In genomic region chr13:48490241-48490640, GRCh38 we compare ENCODE assay signal across 22 cellular contexts. TPM values are rescaled to one million over a fixed set of nuclear protein-coding genes. Genes with fewer than 3 reads are reported as not detected.
DNase-seq lines count a peak whose midpoint lies in the region; TF ChIP-seq lines count a peak whose summit lies in the region.
"Had no signal": no experiment of that assay in that cellular context is flagged by ENCODE, and none has a peak within 500 bp of the region (broad histone marks: within the 10 kb centered on the region; RNA-seq: fewer than 3 reads in every experiment).

No MANE protein-coding gene starts in this region.

- H3K9me3 ChIP-seq in SU-DHL-6 (ENCODE audit: insufficient read depth, low read length) (no peaks in the 10 kb centered on the region), muscle layer of duodenum (ENCODE audit: control insufficient read depth in 1 of 2, low read length in 2 of 2) (no peaks in the 10 kb centered on the region)
- H3K9me3 ChIP-seq: MG63, tibial artery had no signal

- CTCF ChIA-PET in activated CD4-positive, alpha-beta memory T cell treated with anti-CD3 and anti-CD28 coated beads for 36 hours (lab: Charles Lee): interaction anchor here (1.0 kb wide), 1 partner anchor 90 kb away, joined by 3 read pairs; no protein-coding TSS in a partner anchor
- CTCF ChIA-PET in activated CD4-positive, alpha-beta memory T cell treated with anti-CD3 and anti-CD28 coated beads, Interleukin-2, amount 10 ng/mL, durations not matched to agents 7 days and 5 days (lab: Charles Lee): no interaction called here
- CTCF ChIA-PET in Calu3 (lab: Charles Lee): no interaction called here

- POLR2A ChIA-PET in activated CD4-positive, alpha-beta memory T cell treated with anti-CD3 and anti-CD28 coated beads for 36 hours (lab: Charles Lee): no interaction called here
- POLR2A ChIA-PET in activated CD4-positive, alpha-beta memory T cell treated with anti-CD3 and anti-CD28 coated beads, Interleukin-2, amount 10 ng/mL, durations not matched to agents 7 days and 5 days (lab: Charles Lee): interaction anchor here (1.2 to 2.8 kb wide), 5 partner anchors 42 to 77 kb away, joined by 4 to 18 read pairs (median 6); partner anchors contain the start of genes LPAR6 and RCBTB2

- H3K4me3 ChIP-seq in GM12864 (ENCODE audit: low read depth, low read length): peak overlapping the region; percentile 45; the same call in 1 of the 2 replicates
- H3K4me3 ChIP-seq in SU-DHL-6 (ENCODE audit: insufficient read depth, low read length, poor library complexity, severe bottlenecking): no peak overlapping the region
- H3K4me3 ChIP-seq in muscle layer of duodenum (ENCODE audit: low read depth in 1 of 2, low read length in 2 of 2): no peak overlapping the region
- H3K4me3 ChIP-seq: MG63, tibial artery had no signal

- no peaks in the 10 kb centered on the region for H4K20me1 ChIP-seq in SU-DHL-6 (ENCODE audit: low read depth, low read length)

- peaks cover 0 to 3% of the 10 kb centered on the region in 2 donors for H3K4me1 ChIP-seq in muscle layer of duodenum (ENCODE audit: control insufficient read depth in 1 of 2, insufficient read depth in 2 of 2, low read length in 2 of 2)
- H3K4me1 ChIP-seq: tibial artery had no signal

- TF ChIP-seq CTCF in GM12864 (IDR thresholded peaks at IDR 0.05; ENCODE audit: low read depth, low read length, missing control alignments) (no peak), SU-DHL-6 (IDR thresholded peaks at IDR 0.05; ENCODE audit: insufficient read depth, low read length, poor library complexity, severe bottlenecking) (no peak), Calu3 (IDR thresholded peaks at IDR 0.05; ENCODE audit: unreplicated experiment) (no peak)

- H3K9me2 ChIP-seq in SU-DHL-6 (replicated peaks; ENCODE audit: insufficient read depth, low read length): no peaks in the 10 kb centered on the region

- H3K36me3 Mint-ChIP-seq in activated CD4-positive, alpha-beta memory T cell treated with anti-CD3 and anti-CD28 coated beads for 36 hours: peaks cover 6% of the 10 kb centered on the region
- H3K36me3 Mint-ChIP-seq in activated CD4-positive, alpha-beta memory T cell treated with anti-CD3 and anti-CD28 coated beads, Interleukin-2, amount 10 ng/mL, durations not matched to agents 7 days and 5 days (ENCODE audit: low read depth): peaks cover 56% of the 10 kb centered on the region
- no peaks in the 10 kb centered on the region for H3K36me3 Mint-ChIP-seq in Calu3 (ENCODE audit: insufficient read depth, unreplicated experiment)

- peak overlapping the region; percentile 93 for H3K4me2 ChIP-seq in SU-DHL-6 (ENCODE audit: low read depth, low read length, poor library complexity, severe bottlenecking)

- peak overlapping the region; percentile 44 for H3K27ac Mint-ChIP-seq in activated CD4-positive, alpha-beta memory T cell treated with anti-CD3 and anti-CD28 coated beads for 36 hours
- no peak overlapping the region for H3K27ac Mint-ChIP-seq in activated CD4-positive, alpha-beta memory T cell treated with anti-CD3 and anti-CD28 coated beads, Interleukin-2, amount 10 ng/mL, durations not matched to agents 7 days and 5 days
- H3K27ac Mint-ChIP-seq in Calu3 (ENCODE audit: unreplicated experiment): no peak overlapping the region
- H3K27ac Mint-ChIP-seq: activated B cell treated with CpG ODN at 0.5 μM for 24 hours; activated CD8-positive, alpha-beta T cell treated with anti-CD3 and anti-CD28 coated beads, Interleukin-2, amount 10 ng/mL, durations not matched to agents 7 days and 5 days; memory B cell had no signal

- intact Hi-C loops in activated CD4-positive, alpha-beta memory T cell treated with anti-CD3 and anti-CD28 coated beads for 36 hours (cut with micrococcal nuclease): loop anchor here (2.0 to 5.0 kb wide), 5 partner anchors 41 to 1447 kb away; partner anchors contain the start of genes LPAR6, NUDT15 and SPRYD7
- intact Hi-C loops in Calu3 (cut with micrococcal nuclease; ENCODE audit: unreplicated experiment): loop anchor here (5.0 kb wide), 1 partner anchor 92 kb away; no protein-coding TSS in a partner anchor

- H3K36me3 ChIP-seq in SU-DHL-6 (ENCODE audit: low read length) (peaks cover 13% of the 10 kb centered on the region), muscle layer of duodenum (ENCODE audit: control insufficient read depth in 1 of 2, insufficient read depth in 2 of 2, low read length in 2 of 2) (peaks cover 0 to 21% of the 10 kb centered on the region in 2 donors)
- H3K36me3 ChIP-seq: brain microvascular endothelial cell, MG63 had no signal

- H3K9me3 Mint-ChIP-seq in activated CD4-positive, alpha-beta memory T cell treated with anti-CD3 and anti-CD28 coated beads for 36 hours: no peaks in the 10 kb centered on the region
- peaks cover 4% of the 10 kb centered on the region for H3K9me3 Mint-ChIP-seq in activated CD4-positive, alpha-beta memory T cell treated with anti-CD3 and anti-CD28 coated beads, Interleukin-2, amount 10 ng/mL, durations not matched to agents 7 days and 5 days
- H3K9me3 Mint-ChIP-seq in Calu3 (ENCODE audit: low read depth, unreplicated experiment): no peaks in the 10 kb centered on the region
- H3K9me3 Mint-ChIP-seq: activated B cell treated with CpG ODN at 0.5 μM for 24 hours had no signal

- DNase-seq in activated CD4-positive, alpha-beta memory T cell treated with anti-CD3 and anti-CD28 coated beads for 36 hours: no peak
- DNase-seq in activated CD4-positive, alpha-beta memory T cell treated with anti-CD3 and anti-CD28 coated beads, Interleukin-2, amount 10 ng/mL, durations not matched to agents 7 days and 5 days: no peak
- DNase-seq in GM12864 (ENCODE audit: low read depth) (no peak), Calu3 (no peak), NCI-H510A treated with DMSO at 0.1 percent for 48 hours (lab: John Stamatoyannopoulos, UW) (no peak)
- DNase-seq in activated CD4-positive, CD25-positive, alpha-beta regulatory T cell treated with anti-CD3 and anti-CD28 coated beads, Interleukin-2, amount 50 U/mL, for 72 hours: no peak
- DNase-seq: 8988T; activated B cell treated with CpG ODN at 0.5 μM for 24 hours; activated CD8-positive, alpha-beta T cell treated with anti-CD3 and anti-CD28 coated beads, Interleukin-2, amount 10 ng/mL, durations not matched to agents 7 days and 5 days; AML-193; brain microvascular endothelial cell; left cardiac atrium; MG63; naive B cell; NCI-H1417 treated with DMSO at 0.1 percent for 48 hours; NCI-H526 treated with DMSO at 0.1 percent for 48 hours; stimulated activated CD4-positive, alpha-beta T cell treated with anti-CD3 and anti-CD28 coated beads, Interleukin-4, amount 100 ng/mL, for 1 hour; stimulated activated naive CD4-positive, alpha-beta T cell treated with Interleukin-2 at 50 U/mL for 16 hours; tibial artery had no signal

- no peaks in the 10 kb centered on the region for H3K27me3 Mint-ChIP-seq in activated CD4-positive, alpha-beta memory T cell treated with anti-CD3 and anti-CD28 coated beads for 36 hours
- H3K27me3 Mint-ChIP-seq in activated CD4-positive, alpha-beta memory T cell treated with anti-CD3 and anti-CD28 coated beads, Interleukin-2, amount 10 ng/mL, durations not matched to agents 7 days and 5 days: no peaks in the 10 kb centered on the region
- no peaks in the 10 kb centered on the region for H3K27me3 Mint-ChIP-seq in Calu3 (ENCODE audit: unreplicated experiment)
- H3K27me3 Mint-ChIP-seq: activated B cell treated with CpG ODN at 0.5 μM for 24 hours, memory B cell, naive B cell had no signal

- peaks cover 39% of the 10 kb centered on the region for H3K4me1 Mint-ChIP-seq in activated CD4-positive, alpha-beta memory T cell treated with anti-CD3 and anti-CD28 coated beads for 36 hours (ENCODE audit: low read depth)
- H3K4me1 Mint-ChIP-seq in activated CD4-positive, alpha-beta memory T cell treated with anti-CD3 and anti-CD28 coated beads, Interleukin-2, amount 10 ng/mL, durations not matched to agents 7 days and 5 days: peaks cover 62% of the 10 kb centered on the region
- no peaks in the 10 kb centered on the region for H3K4me1 Mint-ChIP-seq in Calu3 (ENCODE audit: low read depth, unreplicated experiment)

- no peak overlapping the region for H2AFZ ChIP-seq in SU-DHL-6 (ENCODE audit: low read depth, low read length, severe bottlenecking)

- no peaks in the 10 kb centered on the region; the same call in 1 of the 2 replicates for H3K79me2 ChIP-seq in SU-DHL-6 (ENCODE audit: insufficient read depth, low read length)

- no TSS peak for BruUV-seq in Calu3 (replicated peaks; lab: Mats Ljungman, UMichigan)

- peaks cover 68% of the 10 kb centered on the region for H3F3A ChIP-seq in SU-DHL-6 (ENCODE audit: insufficient read depth)

- H3K9ac ChIP-seq in SU-DHL-6 (ENCODE audit: low read length): peak overlapping the region; percentile 69

- H3K27me3 ChIP-seq in SU-DHL-6 (ENCODE audit: low read length): no peaks in the 10 kb centered on the region
- H3K27me3 ChIP-seq in muscle layer of duodenum (ENCODE audit: low read depth, low read length): no peaks in the 10 kb centered on the region
- H3K27me3 ChIP-seq: brain microvascular endothelial cell, MG63, tibial artery had no signal

- H3K4me3 Mint-ChIP-seq in activated CD4-positive, alpha-beta memory T cell treated with anti-CD3 and anti-CD28 coated beads for 36 hours: peak overlapping the region; percentile 17
- H3K4me3 Mint-ChIP-seq in activated CD4-positive, alpha-beta memory T cell treated with anti-CD3 and anti-CD28 coated beads, Interleukin-2, amount 10 ng/mL, durations not matched to agents 7 days and 5 days: no peak overlapping the region
- H3K4me3 Mint-ChIP-seq in Calu3 (ENCODE audit: low read depth, unreplicated experiment): no peak overlapping the region
- H3K4me3 Mint-ChIP-seq: activated B cell treated with CpG ODN at 0.5 μM for 24 hours; activated CD8-positive, alpha-beta T cell treated with anti-CD3 and anti-CD28 coated beads, Interleukin-2, amount 10 ng/mL, durations not matched to agents 7 days and 5 days; memory B cell had no signal

- H3K27ac ChIP-seq in SU-DHL-6 (ENCODE audit: low read depth, low read length) (peak overlapping the region; percentile 96), muscle layer of duodenum (ENCODE audit: low read length) (peak overlapping the region; percentile 68)
- H3K27ac ChIP-seq: brain microvascular endothelial cell, tibial artery had no signal

RNA-seq across cellular contexts. Expression of gene RCBTB2, which starts 42.6 kb away (rescaled TPM):
- 1 to 10 TPM; 1.5 to 1.8 TPM for total RNA-seq in activated CD4-positive, alpha-beta memory T cell treated with anti-CD3 and anti-CD28 coated beads for 36 hours
- total RNA-seq in activated CD4-positive, alpha-beta memory T cell treated with anti-CD3 and anti-CD28 coated beads, Interleukin-2, amount 10 ng/mL, durations not matched to agents 7 days and 5 days: 10 to 100 TPM; 35.6 TPM
- total RNA-seq in Calu3 (2022): 3.0 and 3.7 TPM in 2 replicates
